In genomic region chr6:151325075-151326050, GRCh38 we compare ENCODE assay signal across 8 cellular contexts.
A peak's percentile ranks its signal among the peaks of the same experiment; 100 is the strongest.
DNase-seq lines count a peak whose midpoint lies in the region; ATAC-seq, FAIRE-seq and TF ChIP-seq lines count a peak whose summit lies in the region.

No MANE protein-coding gene starts in this region.

- no peak for TF ChIP-seq POLR2A in upper lobe of left lung (IDR thresholded peaks at IDR 0.05)
- TF ChIP-seq POLR2A in GM12891 (IDR thresholded peaks at IDR 0.05; ENCODE audit: low read depth, low read length) = no peak

- DNase-seq in CD14-positive monocyte (ENCODE audit: low spot score) (no peak), HuH-7.5 (ENCODE audit: low spot score) (peak; percentile 39), endothelial cell (ENCODE audit: low spot score) (peak; percentile 26), upper lobe of left lung (peak; percentile 66 to 87), GM12891 (ENCODE audit: insufficient read length, low spot score) (no peak)
- DNase-seq in activated CD4-positive, alpha-beta T cell treated with anti-CD3 and anti-CD28 coated beads for 4 hours = peak; percentile 2 to 16

- H3K36me3 ChIP-seq in mesodermal cell (ENCODE audit: control insufficient read depth, insufficient read depth, low read length) (peaks cover 54% of the 10 kb centered on the region), upper lobe of left lung (no peaks in the 10 kb centered on the region)

- no peak for FAIRE-seq in GM12891 (lab: Jason Lieb, UNC)

- peaks cover 50 to 60% (median 52%) of the 10 kb centered on the region in 3 donors for H3K27me3 Mint-ChIP-seq in CD14-positive monocyte (ENCODE audit: low read depth in 3 of 3)
- peaks cover 7% of the 10 kb centered on the region for H3K27me3 Mint-ChIP-seq in endothelial cell (ENCODE audit: unreplicated experiment)

- H3K4me1 ChIP-seq in mesodermal cell (ENCODE audit: control insufficient read depth, insufficient read depth, low read length, poor library complexity, severe bottlenecking) (peaks cover 28% of the 10 kb centered on the region), upper lobe of left lung (peaks cover 24 to 29% (median 27%) of the 10 kb centered on the region in 4 donors)

- peak overlapping the region; percentile 29 for H3K4me3 ChIP-seq in mesodermal cell (ENCODE audit: extremely low read depth, insufficient read depth, low read length, poor library complexity, severe bottlenecking)
- peak overlapping the region; percentile 49 to 64 (median 54) for H3K4me3 ChIP-seq in upper lobe of left lung

- intact Hi-C loops in CD14-positive monocyte (cut with micrococcal nuclease) = no loop called here

- peak overlapping the region; percentile 74 to 90 for H3K4me3 Mint-ChIP-seq in CD14-positive monocyte
- peak overlapping the region; percentile 90 for H3K4me3 Mint-ChIP-seq in endothelial cell (ENCODE audit: unreplicated experiment)

- peaks cover 17% of the 10 kb centered on the region for H3K4me1 Mint-ChIP-seq in CD14-positive monocyte
- H3K4me1 Mint-ChIP-seq in endothelial cell (ENCODE audit: unreplicated experiment) = peaks cover 20% of the 10 kb centered on the region

- no peaks in the 10 kb centered on the region for H3K27me3 ChIP-seq in upper lobe of left lung

- H3K9me3 ChIP-seq in mesodermal cell (ENCODE audit: control insufficient read depth, low read length) = no peaks in the 10 kb centered on the region
- H3K9me3 ChIP-seq in upper lobe of left lung = no peaks in the 10 kb centered on the region

- H3K27ac ChIP-seq in mesodermal cell (ENCODE audit: low read depth, low read length, severe bottlenecking) (no peak overlapping the region), upper lobe of left lung (peak overlapping the region; percentile 6 to 85 (median 77))

- H3K36me3 Mint-ChIP-seq in CD14-positive monocyte (no peaks in the 10 kb centered on the region), endothelial cell (ENCODE audit: low read depth, unreplicated experiment) (peaks cover 17% of the 10 kb centered on the region)

- H3K9me3 Mint-ChIP-seq in CD14-positive monocyte = peaks cover 0 to 4% (median 0%) of the 10 kb centered on the region in 7 donors
- no peaks in the 10 kb centered on the region for H3K9me3 Mint-ChIP-seq in endothelial cell (ENCODE audit: unreplicated experiment)

- TF ChIP-seq CTCF in CD14-positive monocyte (IDR thresholded peaks at IDR 0.05) (no peak), endothelial cell (IDR thresholded peaks at IDR 0.05; ENCODE audit: unreplicated experiment) (no peak), upper lobe of left lung (IDR thresholded peaks at IDR 0.05) (no peak)

- no peak for TF ChIP-seq EP300 in upper lobe of left lung (IDR thresholded peaks at IDR 0.05)

- WGBS in mesodermal cell (ENCODE audit: insufficient coverage in 2 of 2), 2 experiments = 45 to 50% methylated on average over 22 to 34 of the region's 46 CpGs
- 2 to 3% methylated on average over 21 to 41 of the region's 46 CpGs for WGBS in upper lobe of left lung, 2 donors

- ATAC-seq in upper lobe of left lung (ENCODE audit: low FRiP score in 2 of 2) (peak; percentile 52 to 79), HG02885 (IDR thresholded peaks at IDR 0.05; ENCODE audit: poor library complexity, unreplicated experiment) (no peak)

- H3K27ac Mint-ChIP-seq in CD14-positive monocyte (no peak overlapping the region), endothelial cell (ENCODE audit: unreplicated experiment) (no peak overlapping the region)

TF ChIP-seq in GM12891, 5 proteins besides CTCF, POLR2A, EP300 and RAD21:
- no peak for TF ChIP-seq PAX5 (IDR thresholded peaks at IDR 0.05; ENCODE audit: insufficient read depth, low read length, severe bottlenecking)
- TF ChIP-seq POU2F2 (IDR thresholded peaks at IDR 0.05; ENCODE audit: low read depth, low read length) = no peak
- TF ChIP-seq TAF1 (IDR thresholded peaks at IDR 0.05; ENCODE audit: low read depth, low read length) = no peak
- no peak for TF ChIP-seq POLR2AphosphoS5 (IDR thresholded peaks at IDR 0.05; ENCODE audit: low read depth, low read length)
- TF ChIP-seq SPI1 (IDR thresholded peaks at IDR 0.05; ENCODE audit: low read depth, low read length) = no peak
TF ChIP-seq in GM12891: peak in this region for 0.

Comparison
In these comparisons a context has a peak if more than half of its experiments do, and no peak if none do; other contexts are left out.
1. DNase-seq: peak in HuH-7.5 (single experiment), activated CD4-positive, alpha-beta T cell treated with anti-CD3 and anti-CD28 coated beads for 4 hours (2 of 2), endothelial cell (single experiment) and upper lobe of left lung (2 of 2); none in CD14-positive monocyte (single experiment) and GM12891 (single experiment).